8 cellular contexts compared by ENCODE assay signal in genomic region chr11:65606876-65607613, GRCh38. TPM values are rescaled to one million over a fixed set of nuclear protein-coding genes. Genes with fewer than 3 reads are reported as not detected.
DNase-seq lines count a peak whose midpoint lies in the region; ATAC-seq and TF ChIP-seq lines count a peak whose summit lies in the region.

No MANE protein-coding gene starts in this region.

- H3K36me3 Mint-ChIP-seq in endodermal cell (ENCODE audit: low read depth): peaks cover 56% of the 10 kb centered on the region

- no peak for TF ChIP-seq CTCF in endodermal cell (conservative IDR thresholded peaks at IDR 0.05)
- no peak for TF ChIP-seq CTCF in lower leg skin (IDR thresholded peaks at IDR 0.05)

- no peaks in the 10 kb centered on the region for H3K9me3 ChIP-seq in endodermal cell (ENCODE audit: control insufficient read depth, low read length)

- DNase-seq in COLO829 (ENCODE audit: low spot score) (peak; percentile 72), NCI-H748 treated with DMSO at 0.1 percent for 48 hours (lab: John Stamatoyannopoulos, UW) (peak; percentile 35), endodermal cell (peak; percentile 100), lower leg skin (ENCODE audit: low spot score in 2 of 2) (peak; percentile 93 to 98), substantia nigra (lab: John Stamatoyannopoulos, UW) (peak; percentile 49 to 98 (median 90)), NOMO-1 (lab: John Stamatoyannopoulos, UW; ENCODE audit: unreplicated experiment in 2 of 2) (no peak)

- no peaks in the 10 kb centered on the region for H3K27me3 ChIP-seq in endodermal cell (ENCODE audit: control insufficient read depth, insufficient read depth, low read length, poor library complexity, severe bottlenecking)

- H3K27me3 Mint-ChIP-seq in endodermal cell (ENCODE audit: insufficient read depth): peaks cover 2% of the 10 kb centered on the region

- peaks cover 65% of the 10 kb centered on the region for H3K36me3 ChIP-seq in endodermal cell (ENCODE audit: control insufficient read depth, insufficient read depth, low read length)

- ATAC-seq in HG03280 (IDR thresholded peaks at IDR 0.05; ENCODE audit: unreplicated experiment): no peak
- ATAC-seq in HG03442 (IDR thresholded peaks at IDR 0.05; ENCODE audit: unreplicated experiment): no peak

- H3K4me3 ChIP-seq in endodermal cell (ENCODE audit: low read length): peak overlapping the region; percentile 59
- H3K4me3 ChIP-seq in lower leg skin (ENCODE audit: low read depth, poor library complexity, severe bottlenecking): no peak overlapping the region

- H3K4me1 ChIP-seq in endodermal cell (ENCODE audit: control insufficient read depth, insufficient read depth, low read length): peaks cover 3% of the 10 kb centered on the region

- TF ChIP-seq POLR2A in lower leg skin (IDR thresholded peaks at IDR 0.05): no peak

- H3K4me1 Mint-ChIP-seq in endodermal cell: peaks cover 4% of the 10 kb centered on the region

- peak overlapping the region; percentile 82 for H3K27ac Mint-ChIP-seq in endodermal cell

- no peaks in the 10 kb centered on the region for H3K9me3 Mint-ChIP-seq in endodermal cell

- H3K27ac ChIP-seq in endodermal cell (ENCODE audit: low read depth, low read length) (peak overlapping the region; percentile 12), substantia nigra (ENCODE audit: low read depth, low read length, poor library complexity, severe bottlenecking) (peak overlapping the region; percentile 89)

- intact Hi-C loops in lower leg skin (cut with DNase I; ENCODE audit: low total_unique reads): no loop called here

- H3K9ac ChIP-seq in endodermal cell (ENCODE audit: extremely low read depth, low read length, poor library complexity, severe bottlenecking): no peak overlapping the region

- peak overlapping the region; percentile 41 for H3K4me3 Mint-ChIP-seq in endodermal cell

- 5 to 6% methylated on average over 20 to 67 of the region's 67 CpGs for WGBS in endodermal cell (ENCODE audit: insufficient coverage in 1 of 2, insufficient read length in 1 of 2), 2 experiments
- WGBS in lower leg skin, 2 donors: 21 to 30% methylated on average over 60 to 65 of the region's 67 CpGs

RNA-seq across cellular contexts. Expression of gene MAP3K11, which starts 7.0 kb away (rescaled TPM):
- total RNA-seq in endodermal cell (10 to 100 TPM; 62.8 to 65.0 TPM), lower leg skin (10 to 100 TPM; 31.6 to 40.0 (median 39.1) TPM)
- 30.5 TPM for polyA plus RNA-seq in endodermal cell (2013, experiment 1 of 2)
- 28.4 TPM for polyA plus RNA-seq in endodermal cell (2013, experiment 2 of 2)

RNA-seq across cellular contexts. Expression of gene PCNX3, which starts 8.5 kb away (rescaled TPM):
- total RNA-seq in endodermal cell (10 to 100 TPM; 48.1 to 57.3 TPM), lower leg skin (10 to 100 TPM; 24.1 to 44.1 (median 34.4) TPM)
- 25.5 TPM for polyA plus RNA-seq in endodermal cell (2013, experiment 1 of 2)
- polyA plus RNA-seq in endodermal cell (2013, experiment 2 of 2): 24.6 TPM

RNA-seq across cellular contexts. Expression of gene KCNK7, which starts 11.4 kb away (rescaled TPM):
- 1 to 10 TPM in 1 of 2 donors, not detected in 1; 1.2 TPM for total RNA-seq in endodermal cell
- polyA plus RNA-seq in endodermal cell (2013, experiment 1 of 2): not detected
- polyA plus RNA-seq in endodermal cell (2013, experiment 2 of 2): not detected
- total RNA-seq in lower leg skin: 100 to 1,000 TPM; 168 to 197 (median 184) TPM

RNA-seq across cellular contexts. Expression of gene SIPA1, which starts 30.9 kb away (rescaled TPM):
- 10 to 100 TPM; 39.9 to 46.8 TPM for total RNA-seq in endodermal cell
- 22.0 TPM for polyA plus RNA-seq in endodermal cell (2013, experiment 1 of 2)
- polyA plus RNA-seq in endodermal cell (2013, experiment 2 of 2): 18.3 TPM
- 10 to 100 TPM; 25.3 to 34.4 (median 28.6) TPM for total RNA-seq in lower leg skin

RNA-seq across cellular contexts. Expression of gene EHBP1L1, which starts 31.2 kb away (rescaled TPM):
- total RNA-seq in endodermal cell: 1 to 10 TPM; 6.2 to 9.8 TPM
- 7.1 TPM for polyA plus RNA-seq in endodermal cell (2013, experiment 1 of 2)
- 5.5 TPM for polyA plus RNA-seq in endodermal cell (2013, experiment 2 of 2)
- total RNA-seq in lower leg skin: 10 to 100 TPM; 40.5 to 71.0 (median 57.3) TPM

Comparison
In these comparisons a context has a peak if more than half of its experiments do, and no peak if none do; other contexts are left out.
1. DNase-seq: peak in COLO829 (single experiment), NCI-H748 treated with DMSO at 0.1 percent for 48 hours (single experiment), endodermal cell (single experiment), lower leg skin (2 of 2) and substantia nigra (49 of 49); none in NOMO-1 (0 of 2).
2. RNA of gene KCNK7, which starts 11.4 kb away (total RNA-seq): 168 to 197 TPM in lower leg skin; 1.2 TPM in endodermal cell; every median in the first group is over 10 times any median in the second.